Comparison of ENCODE assay signal across 33 cellular contexts in genomic region chr7:98900815-98901214, GRCh38. TPM values are rescaled to one million over a fixed set of nuclear protein-coding genes. Genes with fewer than 3 reads are reported as not detected.
"Had no signal": no experiment of that assay in that cellular context is flagged by ENCODE, and none has a peak within 500 bp of the region (broad histone marks: within the 10 kb centered on the region; RNA-seq: fewer than 3 reads in every experiment).

No MANE protein-coding gene starts in this region.

- H3K9me3 ChIP-seq: left lung, lower lobe of right lung, pancreas, prostate gland, sigmoid colon, spleen, suprapubic skin, thoracic aorta, tibial artery, upper lobe of right lung had no signal

- DNase-seq: hypothalamus; immature natural killer cell; kidney; left colon; left lung; lower lobe of right lung; mammary epithelial cell; mesenchymal stem cell; naive thymus-derived CD8-positive, alpha-beta T cell; nucleus accumbens; pancreas; posterior cingulate gyrus; retina; right cardiac atrium; sigmoid colon; small intestine; spleen; stimulated activated CD4-positive, alpha-beta T cell treated with anti-CD3 and anti-CD28 coated beads, Interleukin-4, amount 100 ng/mL, for 24 hours; stimulated activated naive CD4-positive, alpha-beta T cell; tibial artery; trophoblast cell; upper lobe of right lung had no signal

- H3K4me3 Mint-ChIP-seq: immature natural killer cell; naive thymus-derived CD8-positive, alpha-beta T cell; nephron; neural crest cell; stimulated activated effector memory CD8-positive, alpha-beta T cell treated with anti-CD3 and anti-CD28 coated beads, Interleukin-12 subunit alpha, Interleukin-12 subunit beta, amount 100 ng/mL, for 72 hours; stimulated activated naive CD8-positive, alpha-beta T cell treated with anti-CD3 and anti-CD28 coated beads, Interleukin-15, Interleukin-2, amounts not matched to agents 100 ng/mL and 50 ng/mL, for 24 hours had no signal

- H3K27me3 ChIP-seq: left lung, pancreas, sigmoid colon, spleen, suprapubic skin, tibial artery, upper lobe of right lung had no signal

- ATAC-seq: left colon; left lung; lower lobe of right lung; naive thymus-derived CD8-positive, alpha-beta T cell; pancreas; right cardiac atrium; stimulated activated effector memory CD8-positive, alpha-beta T cell treated with anti-CD3 and anti-CD28 coated beads, Interleukin-12 subunit alpha, Interleukin-12 subunit beta, amount 100 ng/mL, for 72 hours; upper lobe of right lung had no signal

- H3K9me3 Mint-ChIP-seq: immature natural killer cell; naive thymus-derived CD8-positive, alpha-beta T cell; nephron; neural crest cell; stimulated activated effector memory CD8-positive, alpha-beta T cell treated with anti-CD3 and anti-CD28 coated beads, Interleukin-12 subunit alpha, Interleukin-12 subunit beta, amount 100 ng/mL, for 72 hours; stimulated activated naive CD8-positive, alpha-beta T cell treated with anti-CD3 and anti-CD28 coated beads, Interleukin-15, Interleukin-2, amounts not matched to agents 100 ng/mL and 50 ng/mL, for 24 hours had no signal

- H3K27ac ChIP-seq: left lung, lower lobe of right lung, pancreas, prostate gland, sigmoid colon, spleen, suprapubic skin, thoracic aorta, tibial artery, upper lobe of right lung had no signal

- H3K27me3 Mint-ChIP-seq: naive thymus-derived CD8-positive, alpha-beta T cell; stimulated activated naive CD8-positive, alpha-beta T cell treated with anti-CD3 and anti-CD28 coated beads, Interleukin-15, Interleukin-2, amounts not matched to agents 100 ng/mL and 50 ng/mL, for 24 hours had no signal

- H3K4me1 Mint-ChIP-seq: immature natural killer cell; nephron; neural crest cell; stimulated activated effector memory CD8-positive, alpha-beta T cell treated with anti-CD3 and anti-CD28 coated beads, Interleukin-12 subunit alpha, Interleukin-12 subunit beta, amount 100 ng/mL, for 72 hours had no signal

- H3K4me1 ChIP-seq: left lung, lower lobe of right lung, pancreas, prostate gland, sigmoid colon, spleen, suprapubic skin, tibial artery, upper lobe of right lung had no signal

- FAIRE-seq: islet of Langerhans, kidney, pancreas, small intestine, urothelium cell line had no signal

- H3K4me3 ChIP-seq: left lung, lower lobe of right lung, pancreas, prostate gland, sigmoid colon, spleen, suprapubic skin, thoracic aorta, tibial artery, upper lobe of right lung had no signal

- H3K27ac Mint-ChIP-seq: nephron; stimulated activated naive CD8-positive, alpha-beta T cell treated with anti-CD3 and anti-CD28 coated beads, Interleukin-15, Interleukin-2, amounts not matched to agents 100 ng/mL and 50 ng/mL, for 24 hours had no signal

RNA-seq across cellular contexts. Expression of gene TMEM130, which starts 31.0 kb away (rescaled TPM):
- total RNA-seq: liver; mammary epithelial cell; naive thymus-derived CD8-positive, alpha-beta T cell; subcutaneous adipose tissue; suprapubic skin had no signal
- polyA plus RNA-seq: immature natural killer cell; liver; mammary epithelial cell; naive thymus-derived CD8-positive, alpha-beta T cell had no signal
